In genomic region chr1:219833214-219833816, GRCh38 we compare ENCODE assay signal across 1 cellular context.
TF ChIP-seq lines count a peak whose summit lies in the region.

No MANE protein-coding gene starts in this region.

TF ChIP-seq in K562, 482 proteins besides CTCF, POLR2A, EP300 and RAD21:
- TF ChIP-seq ATF3 (IDR thresholded peaks at IDR 0.05) (no peak), ATF3 (CRISPR knock-in tag; conservative IDR thresholded peaks at IDR 0.05) (no peak), SPI1 (IDR thresholded peaks at IDR 0.05; ENCODE audit: borderline replicate concordance, low read depth, low read length) (peak; percentile 71), SNIP1 (IDR thresholded peaks at IDR 0.05; ENCODE audit: low read depth) (no peak), ZNF699 (CRISPR knock-in tag; IDR thresholded peaks at IDR 0.05; ENCODE audit: insufficient replicate concordance) (no peak), PHF20 (IDR thresholded peaks at IDR 0.05; ENCODE audit: partially characterized antibody) (no peak), TAL1 (IDR thresholded peaks at IDR 0.05) (no peak), HLTF (IDR thresholded peaks at IDR 0.05) (no peak)
